25 cellular contexts compared by ENCODE assay signal in the genomic region with DNA sequence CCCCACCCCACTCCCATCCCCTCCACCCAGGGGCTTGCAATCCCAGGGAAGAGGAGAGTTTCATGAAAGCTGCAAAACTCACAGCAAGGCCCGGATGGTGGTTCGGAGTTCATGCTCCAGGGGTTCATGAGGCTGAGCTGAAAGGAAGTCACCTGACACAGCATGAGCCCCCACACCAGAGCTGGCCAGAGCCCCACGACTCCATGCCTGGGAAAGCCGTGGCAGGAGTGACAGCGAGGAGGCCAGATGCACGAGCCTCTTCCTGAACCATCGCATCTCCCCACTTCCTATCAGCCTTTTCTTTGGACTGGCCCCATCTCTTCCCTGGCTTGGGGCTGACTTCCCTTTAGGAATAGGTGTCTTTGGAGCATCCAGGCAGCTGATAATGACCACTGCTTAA.
DNase-seq lines count a peak whose midpoint lies in the region; ATAC-seq, FAIRE-seq and TF ChIP-seq lines count a peak whose summit lies in the region.
"Had no signal": no experiment of that assay in that cellular context is flagged by ENCODE, and none has a peak within 500 bp of the region (broad histone marks: within the 10 kb centered on the region; RNA-seq: fewer than 3 reads in every experiment).

No MANE protein-coding gene starts in this region.

- H3K4ac ChIP-seq in neuronal stem cell (ENCODE audit: low read length) = no peak overlapping the region

- no peak overlapping the region for H2AFZ ChIP-seq in astrocyte (ENCODE audit: low read depth, low read length)
- no peak overlapping the region for H2AFZ ChIP-seq in neuronal stem cell (ENCODE audit: low read length)

- H2BK120ac ChIP-seq in neuronal stem cell (ENCODE audit: low read depth, low read length) = no peak overlapping the region

- H3K36me3 Mint-ChIP-seq in natural killer cell = no peaks in the 10 kb centered on the region
- no peaks in the 10 kb centered on the region for H3K36me3 Mint-ChIP-seq in natural killer cell treated with Interleukin-12 subunit alpha and Interleukin-12 subunit beta and Interleukin-15 and Interleukin-18, amount 100 ng/mL, for 72 hours
- no peaks in the 10 kb centered on the region for H3K36me3 Mint-ChIP-seq in astrocyte (ENCODE audit: low read depth, unreplicated experiment)
- H3K36me3 Mint-ChIP-seq: activated CD8-positive, alpha-beta memory T cell treated with anti-CD3 and anti-CD28 coated beads, Interleukin-2, amount 10 ng/mL, durations not matched to agents 7 days and 5 days; CD8-positive, alpha-beta memory T cell had no signal

- no peaks in the 10 kb centered on the region for H3K79me1 ChIP-seq in neuronal stem cell (ENCODE audit: low read depth, low read length)

- H3K4me1 ChIP-seq in astrocyte (ENCODE audit: insufficient read depth, low read length) (peaks cover 17% of the 10 kb centered on the region), neuronal stem cell (ENCODE audit: control insufficient read depth in 2 of 2, insufficient read depth in 1 of 2, low read depth in 1 of 2, low read length in 2 of 2) (peaks cover 7 to 16% of the 10 kb centered on the region in 2 donors)

- peaks cover 16 to 21% of the 10 kb centered on the region in 2 donors for H3K27me3 Mint-ChIP-seq in natural killer cell (ENCODE audit: low read depth in 2 of 2)
- H3K27me3 Mint-ChIP-seq in natural killer cell treated with Interleukin-12 subunit alpha and Interleukin-12 subunit beta and Interleukin-15 and Interleukin-18, amount 100 ng/mL, for 72 hours = peaks cover 4 to 10% of the 10 kb centered on the region in 2 donors
- no peaks in the 10 kb centered on the region for H3K27me3 Mint-ChIP-seq in astrocyte (ENCODE audit: low read depth, unreplicated experiment)

- no peak overlapping the region for H2BK12ac ChIP-seq in neuronal stem cell (ENCODE audit: low read length)

- ATAC-seq in natural killer cell (no peak), HG02759 (IDR thresholded peaks at IDR 0.05; ENCODE audit: unreplicated experiment) (no peak), HG03039 (IDR thresholded peaks at IDR 0.05; ENCODE audit: unreplicated experiment) (no peak)
- no peak for ATAC-seq in natural killer cell treated with Interleukin-12 subunit alpha and Interleukin-12 subunit beta and Interleukin-15 and Interleukin-18, amount 100 ng/mL, for 72 hours

- H3K27ac Mint-ChIP-seq in natural killer cell (peak overlapping the region; percentile 29 to 78), astrocyte (ENCODE audit: unreplicated experiment) (no peak overlapping the region)
- H3K27ac Mint-ChIP-seq in natural killer cell treated with Interleukin-12 subunit alpha and Interleukin-12 subunit beta and Interleukin-15 and Interleukin-18, amount 100 ng/mL, for 72 hours = no peak overlapping the region
- H3K27ac Mint-ChIP-seq: activated T-helper 17 cell treated with anti-CD3 and anti-CD28 coated beads, Interleukin-2, amount 50 U/mL, for 72 hours; stimulated activated naive CD8-positive, alpha-beta T cell treated with anti-CD3 and anti-CD28 coated beads, Interleukin-15, Interleukin-2, amounts not matched to agents 100 ng/mL and 50 ng/mL, for 24 hours had no signal

- peak overlapping the region; percentile 24 for H3K18ac ChIP-seq in neuronal stem cell (ENCODE audit: low read length)

- no peak overlapping the region for H3K14ac ChIP-seq in neuronal stem cell (ENCODE audit: low read length)

- H2BK15ac ChIP-seq in neuronal stem cell (ENCODE audit: low read length) = no peak overlapping the region

- no peak overlapping the region for H4K8ac ChIP-seq in neuronal stem cell (ENCODE audit: low read depth, low read length)

- H4K20me1 ChIP-seq in astrocyte (ENCODE audit: insufficient read depth, low read length) = peaks cover 15% of the 10 kb centered on the region

- intact Hi-C loops in natural killer cell (cut with micrococcal nuclease) = no loop called here

- no peak for TF ChIP-seq CTCF in natural killer cell (IDR thresholded peaks at IDR 0.05)
- TF ChIP-seq CTCF in astrocyte (IDR thresholded peaks at IDR 0.05; ENCODE audit: insufficient read depth, low read depth, low read length) = no peak

- no peaks in the 10 kb centered on the region for H3K27me3 ChIP-seq in astrocyte (ENCODE audit: insufficient read depth, low read length)
- no peaks in the 10 kb centered on the region for H3K27me3 ChIP-seq in neuronal stem cell (ENCODE audit: control insufficient read depth in 3 of 3, insufficient read depth in 3 of 3, low read depth in 1 of 3, low read length in 3 of 3)
- H3K27me3 ChIP-seq: heart left ventricle, pancreas, sigmoid colon had no signal

- H3K9me3 Mint-ChIP-seq in natural killer cell = no peaks in the 10 kb centered on the region
- H3K9me3 Mint-ChIP-seq in natural killer cell treated with Interleukin-12 subunit alpha and Interleukin-12 subunit beta and Interleukin-15 and Interleukin-18, amount 100 ng/mL, for 72 hours = no peaks in the 10 kb centered on the region
- no peaks in the 10 kb centered on the region for H3K9me3 Mint-ChIP-seq in astrocyte (ENCODE audit: unreplicated experiment)
- H3K9me3 Mint-ChIP-seq: activated T-helper 17 cell treated with anti-CD3 and anti-CD28 coated beads, Interleukin-2, amount 50 U/mL, for 72 hours; CD8-positive, alpha-beta memory T cell; stimulated activated naive CD8-positive, alpha-beta T cell treated with anti-CD3 and anti-CD28 coated beads, Interleukin-15, Interleukin-2, amounts not matched to agents 100 ng/mL and 50 ng/mL, for 24 hours had no signal

- H3K4me3 ChIP-seq in astrocyte (ENCODE audit: insufficient read depth, low read depth, low read length) = no peak overlapping the region
- no peak overlapping the region for H3K4me3 ChIP-seq in neuronal stem cell (ENCODE audit: low read length in 2 of 2)
- H3K4me3 ChIP-seq: pancreas, sigmoid colon, SK-N-MC had no signal

- no peaks in the 10 kb centered on the region for H3K36me3 ChIP-seq in astrocyte (ENCODE audit: insufficient read depth, low read length)
- H3K36me3 ChIP-seq in neuronal stem cell (replicated peaks in 1 of 2; ENCODE audit: control insufficient read depth in 2 of 2, insufficient read depth in 2 of 2, low read length in 2 of 2) = no peaks in the 10 kb centered on the region
- H3K36me3 ChIP-seq: heart left ventricle, lower lobe of right lung, pancreas, sigmoid colon had no signal

- no peak overlapping the region for H3K27ac ChIP-seq in astrocyte (ENCODE audit: low read depth, low read length)
- H3K27ac ChIP-seq in neuronal stem cell (replicated peaks; ENCODE audit: low read length) = no peak overlapping the region
- H3K27ac ChIP-seq: lower lobe of right lung, SK-N-MC had no signal

- DNase-seq in natural killer cell = no peak
- no peak for DNase-seq in natural killer cell treated with Interleukin-12 subunit alpha and Interleukin-12 subunit beta and Interleukin-15 and Interleukin-18, amount 100 ng/mL, for 72 hours (ENCODE audit: low spot score)
- DNase-seq in astrocyte (ENCODE audit: low read depth) = no peak
- no peak for DNase-seq in neuronal stem cell (ENCODE audit: low spot score)
- DNase-seq in NCI-H1105 treated with DMSO at 0.1 percent for 48 hours (lab: John Stamatoyannopoulos, UW) = no peak
- no peak for DNase-seq in NK-92 (lab: John Stamatoyannopoulos, UW; ENCODE audit: unreplicated experiment)
- DNase-seq: activated CD8-positive, alpha-beta memory T cell treated with anti-CD3 and anti-CD28 coated beads, Interleukin-2, amount 10 ng/mL, durations not matched to agents 7 days and 5 days; CD8-positive, alpha-beta memory T cell; effector CD8-positive, alpha-beta T cell; HCEC 1CT; heart left ventricle; lower lobe of right lung; NCI-H1694; NCI-H345; sigmoid colon; stimulated activated CD4-positive, alpha-beta T cell treated with anti-CD3 and anti-CD28 coated beads, Interleukin-1b, Interleukin-23, amount 100 ng/mL, for 48 hours; T1000 had no signal

- peaks cover 3% of the 10 kb centered on the region for H3K79me2 ChIP-seq in astrocyte (ENCODE audit: insufficient read depth, low read length)

- H4K91ac ChIP-seq in neuronal stem cell (ENCODE audit: low read depth, low read length, poor library complexity) = no peak overlapping the region

- H3K9me3 ChIP-seq in astrocyte (ENCODE audit: insufficient read depth, low read depth, low read length) (no peaks in the 10 kb centered on the region), neuronal stem cell (replicated peaks in 1 of 2; ENCODE audit: control insufficient read depth in 2 of 2, insufficient read depth in 1 of 2, low read depth in 1 of 2, low read length in 2 of 2) (no peaks in the 10 kb centered on the region)
- H3K9me3 ChIP-seq: heart left ventricle, lower lobe of right lung, pancreas, sigmoid colon had no signal

- peak overlapping the region; percentile 88 for H3K4me2 ChIP-seq in astrocyte (ENCODE audit: low read length)
- no peak overlapping the region for H3K4me2 ChIP-seq in neuronal stem cell (ENCODE audit: insufficient read depth, low read length, poor library complexity, severe bottlenecking)

- FAIRE-seq in astrocyte (lab: Jason Lieb, UNC) = no peak
- FAIRE-seq: GM12891, pancreas, RCC 7860 had no signal

- H2AK5ac ChIP-seq in neuronal stem cell (ENCODE audit: low read depth, low read length) = no peak overlapping the region

- H3K23ac ChIP-seq in neuronal stem cell (ENCODE audit: low read depth, low read length, poor library complexity) = peak overlapping the region; percentile 2

- WGBS in neuronal stem cell (ENCODE audit: extremely low coverage in 2 of 2, insufficient read length in 2 of 2, insufficient replicate concordance in 1 of 2), 2 donors = no CpG with 5 or more reads among the region's 7 CpGs

- H3K4me1 Mint-ChIP-seq in natural killer cell (peaks cover 42 to 47% of the 10 kb centered on the region in 2 donors), astrocyte (ENCODE audit: low read depth, unreplicated experiment) (peaks cover 30% of the 10 kb centered on the region)
- peaks cover 47 to 53% of the 10 kb centered on the region in 2 donors for H3K4me1 Mint-ChIP-seq in natural killer cell treated with Interleukin-12 subunit alpha and Interleukin-12 subunit beta and Interleukin-15 and Interleukin-18, amount 100 ng/mL, for 72 hours (ENCODE audit: low read depth in 2 of 2)

- H3K4me3 Mint-ChIP-seq in natural killer cell (no peak overlapping the region), astrocyte (ENCODE audit: unreplicated experiment) (no peak overlapping the region)
- H3K4me3 Mint-ChIP-seq in natural killer cell treated with Interleukin-12 subunit alpha and Interleukin-12 subunit beta and Interleukin-15 and Interleukin-18, amount 100 ng/mL, for 72 hours = no peak overlapping the region

- no peak overlapping the region for H2BK5ac ChIP-seq in neuronal stem cell (ENCODE audit: low read length)

- H3K9ac ChIP-seq in astrocyte (ENCODE audit: low read length) (no peak overlapping the region), neuronal stem cell (ENCODE audit: low read depth, low read length, poor library complexity) (peak overlapping the region; percentile 47)

Comparison
In these comparisons a context has a peak if more than half of its experiments do, and no peak if none do; other contexts are left out.
1. H3K27ac Mint-ChIP-seq: peak in natural killer cell (2 of 2); none in natural killer cell treated with Interleukin-12 subunit alpha and Interleukin-12 subunit beta and Interleukin-15 and Interleukin-18, amount 100 ng/mL, for 72 hours (0 of 2) and astrocyte (single experiment).